Comparison of ENCODE assay signal across 25 cellular contexts in the genomic region with DNA sequence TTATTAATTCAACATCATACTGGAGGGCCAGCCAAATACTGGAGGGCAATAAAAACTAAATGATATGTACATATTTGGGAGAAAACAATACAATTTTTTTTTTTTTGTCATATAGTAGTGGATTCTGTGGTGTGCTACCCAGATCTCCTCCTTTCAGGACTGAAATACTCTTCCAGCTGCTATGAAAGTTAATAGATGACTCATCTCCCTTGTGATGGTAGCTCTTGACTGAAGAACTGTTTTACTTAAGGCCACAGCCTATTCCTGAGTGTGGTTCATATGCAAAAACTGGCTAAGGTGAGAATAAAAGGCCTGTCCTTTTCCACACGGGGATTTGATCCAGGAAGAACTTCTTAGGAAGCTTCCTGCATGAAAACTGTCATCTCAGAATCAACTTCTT.
DNase-seq lines count a peak whose midpoint lies in the region; ATAC-seq, FAIRE-seq and TF ChIP-seq lines count a peak whose summit lies in the region.
"Had no signal": no experiment of that assay in that cellular context is flagged by ENCODE, and none has a peak within 500 bp of the region (broad histone marks: within the 10 kb centered on the region; RNA-seq: fewer than 3 reads in every experiment).

No MANE protein-coding gene starts in this region.

- TF ChIP-seq CTCF in testis (IDR thresholded peaks at IDR 0.05): no peak

- H3K27me3 ChIP-seq in testis: no peaks in the 10 kb centered on the region
- H3K27me3 ChIP-seq: esophagus squamous epithelium, MG63 had no signal

- H3K36me3 ChIP-seq in testis (ENCODE audit: low read depth, missing control alignments): no peaks in the 10 kb centered on the region
- H3K36me3 ChIP-seq: esophagus squamous epithelium, MG63 had no signal

- no peaks in the 10 kb centered on the region for H3K9me3 ChIP-seq in testis
- no peaks in the 10 kb centered on the region for H3K9me3 ChIP-seq in T-helper 17 cell (ENCODE audit: control insufficient read depth, low read length, poor library complexity, severe bottlenecking)
- H3K9me3 ChIP-seq: esophagus squamous epithelium, MG63, psoas muscle had no signal

- intact Hi-C loops in testis (cut with DNase I; ENCODE audit: low total_unique reads): no loop called here

- peaks cover 15% of the 10 kb centered on the region for H3K27me3 Mint-ChIP-seq in T-helper 17 cell

- H3K36me3 Mint-ChIP-seq in T-helper 17 cell (ENCODE audit: low read depth): no peaks in the 10 kb centered on the region
- H3K36me3 Mint-ChIP-seq: naive B cell, WTC11 had no signal

- ATAC-seq in HG03469 (IDR thresholded peaks at IDR 0.05; ENCODE audit: unreplicated experiment) (peak; percentile 70), T-helper 17 cell (no peak)
- ATAC-seq: activated T-cell treated with anti-CD3 and anti-CD28 coated beads, Interleukin-2, amount 50 U/mL, for 72 hours; GM23338; psoas muscle; Right ventricle myocardium inferior; stimulated activated naive CD8-positive, alpha-beta T cell treated with anti-CD3 and anti-CD28 coated beads, Interleukin-15, Interleukin-2, amounts not matched to agents 100 U/mL and 50 U/mL, for 24 hours; WTC11 had no signal

- H3K4me1 ChIP-seq in testis: no peaks in the 10 kb centered on the region
- H3K4me1 ChIP-seq: esophagus squamous epithelium, psoas muscle had no signal

- WGBS in testis, 2 donors: 84 to 89% methylated on average over 1 of the region's 1 CpG

- no peak overlapping the region for H3K4me3 ChIP-seq in testis
- H3K4me3 ChIP-seq: esophagus squamous epithelium, GM23338, MG63, psoas muscle had no signal

- no peak overlapping the region for H3K27ac ChIP-seq in testis
- H3K27ac ChIP-seq: esophagus squamous epithelium, psoas muscle had no signal

- no peak for TF ChIP-seq POLR2A in testis (IDR thresholded peaks at IDR 0.05)

- FAIRE-seq in RCC 7860 (lab: Jason Lieb, UNC): no peak
- FAIRE-seq: endometrium had no signal

- H3K27ac Mint-ChIP-seq in T-helper 17 cell: no peak overlapping the region
- H3K27ac Mint-ChIP-seq: activated CD4-positive, alpha-beta T cell treated with anti-CD3 and anti-CD28 coated beads, Interleukin-2, amount 10 ng/mL, durations not matched to agents 7 days and 5 days; activated T-cell treated with anti-CD3 and anti-CD28 coated beads, Interleukin-2, amount 50 U/mL, for 72 hours; GM23338; mesothelial cell of epicardium; naive B cell; WTC11 had no signal

- H3K4me1 Mint-ChIP-seq in T-helper 17 cell: no peaks in the 10 kb centered on the region
- H3K4me1 Mint-ChIP-seq: activated CD4-positive, alpha-beta T cell treated with anti-CD3 and anti-CD28 coated beads, Interleukin-2, amount 10 ng/mL, durations not matched to agents 7 days and 5 days; central memory CD8-positive, alpha-beta T cell; mesothelial cell of epicardium had no signal

- no peak overlapping the region for H3K4me3 Mint-ChIP-seq in T-helper 17 cell
- H3K4me3 Mint-ChIP-seq: activated CD4-positive, alpha-beta T cell treated with anti-CD3 and anti-CD28 coated beads, Interleukin-2, amount 10 ng/mL, durations not matched to agents 7 days and 5 days; activated T-cell treated with anti-CD3 and anti-CD28 coated beads, Interleukin-2, amount 50 U/mL, for 72 hours; central memory CD8-positive, alpha-beta T cell; GM23338; mesothelial cell of epicardium; naive B cell; WTC11 had no signal

- DNase-seq in ELR (ENCODE audit: low read depth) (peak; percentile 12), RCC 7860 (ENCODE audit: low spot score) (peak; percentile 11), iris pigment epithelial cell (ENCODE audit: low read depth) (peak; percentile 25), testis (no peak), T-helper 17 cell (no peak), T-helper 9 cell (no peak)
- DNase-seq: activated CD4-positive, alpha-beta T cell treated with anti-CD3 and anti-CD28 coated beads, Interleukin-2, amount 10 ng/mL, durations not matched to agents 7 days and 5 days; activated naive CD4-positive, alpha-beta T cell treated with Interleukin-2 at 50 U/mL for 16 hours; activated T-cell treated with anti-CD3 and anti-CD28 coated beads, Interleukin-2, amount 50 U/mL, for 72 hours; dermis blood vessel endothelial cell; DMS79; esophagus squamous epithelium; MG63; naive B cell; NCI-H1436 treated with DMSO at 0.1 percent for 48 hours; NCI-H345; psoas muscle; stimulated activated naive CD8-positive, alpha-beta T cell treated with anti-CD3 and anti-CD28 coated beads, Interleukin-15, Interleukin-2, amounts not matched to agents 100 U/mL and 50 U/mL, for 24 hours had no signal

Comparison
In these comparisons a context has a peak if more than half of its experiments do, and no peak if none do; other contexts are left out.
1. DNase-seq: peak in ELR (single experiment), RCC 7860 (single experiment) and iris pigment epithelial cell (single experiment); none in testis (single experiment), T-helper 17 cell (0 of 3) and T-helper 9 cell (single experiment).